ENCODE assay signal across 9 cellular contexts in the genomic region with DNA sequence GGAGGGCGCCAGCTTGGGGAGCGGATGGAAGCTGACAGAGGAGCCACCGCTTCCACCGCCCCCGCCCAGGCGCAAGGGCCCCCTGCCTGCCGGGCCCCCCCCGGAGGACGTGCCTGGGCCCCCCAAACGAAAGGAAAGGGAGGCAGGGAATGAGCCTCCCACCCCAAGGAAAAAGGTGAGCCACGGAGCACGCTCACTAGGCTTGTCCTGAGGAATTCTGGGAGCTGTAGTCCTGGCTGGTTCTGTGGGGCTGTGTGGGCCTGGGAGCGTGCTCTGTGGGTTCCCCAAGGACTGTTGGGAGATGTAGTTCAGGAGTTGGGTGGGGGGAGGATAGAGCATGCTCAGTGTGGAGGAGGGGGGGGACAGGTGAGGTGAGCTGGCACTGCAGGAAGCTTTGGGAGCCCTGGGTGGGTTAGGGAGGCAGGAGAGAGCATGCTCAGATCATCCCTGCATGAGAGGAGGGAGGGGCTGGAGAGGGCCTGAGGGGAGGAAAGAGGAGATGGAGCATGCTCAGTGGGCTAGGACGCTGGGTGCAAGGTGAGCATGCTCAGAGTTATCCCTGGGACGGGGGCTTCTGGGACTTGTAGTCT. TPM values are rescaled to one million over a fixed set of nuclear protein-coding genes. Genes with fewer than 3 reads are reported as not detected.
DNase-seq lines count a peak whose midpoint lies in the region; ATAC-seq and TF ChIP-seq lines count a peak whose summit lies in the region.
"Had no signal": no experiment of that assay in that cellular context is flagged by ENCODE, and none has a peak within 500 bp of the region (broad histone marks: within the 10 kb centered on the region; RNA-seq: fewer than 3 reads in every experiment).

No MANE protein-coding gene starts in this region.

- H3K36me3 ChIP-seq in heart right ventricle (peaks cover 0 to 62% (median 12%) of the 10 kb centered on the region in 9 donors), spleen (peaks cover 0 to 75% (median 27%) of the 10 kb centered on the region in 6 donors)

- H3K27me3 Mint-ChIP-seq in activated T-helper 2 cell treated with anti-CD3 and anti-CD28 coated beads, Interferon-gamma antibody, Interleukin-2, Interleukin-4, amounts not matched to agents 10 μg/mL and 5 μg/mL and 100 μg/mL, durations not matched to agents 14 hours and 24 hours and 36 hours (ENCODE audit: low read depth): no peaks in the 10 kb centered on the region
- H3K27me3 Mint-ChIP-seq: CD4-positive, CD25-positive, alpha-beta regulatory T cell had no signal

- H3K27me3 ChIP-seq in heart right ventricle (no peaks in the 10 kb centered on the region), spleen (replicated peaks in 1 of 7) (no peaks in the 10 kb centered on the region)

- H3K9me3 ChIP-seq in heart right ventricle: no peaks in the 10 kb centered on the region
- no peaks in the 10 kb centered on the region for H3K9me3 ChIP-seq in spleen

- H3K27ac ChIP-seq in heart right ventricle (peak overlapping the region in 2 of 10 donors; percentile 22 to 39), spleen (no peak overlapping the region)

- intact Hi-C loops in activated T-helper 2 cell treated with anti-CD3 and anti-CD28 coated beads, Interferon-gamma antibody, Interleukin-2, Interleukin-4, amounts not matched to agents 10 μg/mL and 5 μg/mL and 100 μg/mL, durations not matched to agents 14 hours and 24 hours and 36 hours (cut with micrococcal nuclease): no loop called here
- intact Hi-C loops in heart right ventricle (cut with DNase I): no loop called here
- intact Hi-C loops in spleen (cut with DNase I; ENCODE audit: low total_unique reads): no loop called here

- TF ChIP-seq CTCF in heart right ventricle (IDR thresholded peaks at IDR 0.05): no peak
- TF ChIP-seq CTCF in spleen (IDR thresholded peaks at IDR 0.05 in 8 of 11, conservative IDR thresholded peaks at IDR 0.05 in 3 of 11): no peak

- ATAC-seq in heart right ventricle (peak in 7 of 8 donors; percentile 4 to 35 (median 18)), HG03175 (IDR thresholded peaks at IDR 0.05; ENCODE audit: unreplicated experiment) (no peak)

- no peak for TF ChIP-seq POLR2A in spleen (IDR thresholded peaks at IDR 0.05)

- WGBS in heart right ventricle, 2 donors: 45 to 49% methylated on average over 15 of the region's 15 CpGs
- WGBS in spleen, 5 donors: 70 to 86% (median 75%) methylated on average over 11 to 15 of the region's 15 CpGs

- H3K36me3 Mint-ChIP-seq in activated T-helper 2 cell treated with anti-CD3 and anti-CD28 coated beads, Interferon-gamma antibody, Interleukin-2, Interleukin-4, amounts not matched to agents 10 μg/mL and 5 μg/mL and 100 μg/mL, durations not matched to agents 14 hours and 24 hours and 36 hours (ENCODE audit: low read depth): peaks cover 22% of the 10 kb centered on the region

- no peak overlapping the region for H3K4me3 ChIP-seq in heart right ventricle
- no peak overlapping the region for H3K4me3 ChIP-seq in spleen

- H3K9me3 Mint-ChIP-seq in activated T-helper 2 cell treated with anti-CD3 and anti-CD28 coated beads, Interferon-gamma antibody, Interleukin-2, Interleukin-4, amounts not matched to agents 10 μg/mL and 5 μg/mL and 100 μg/mL, durations not matched to agents 14 hours and 24 hours and 36 hours: no peaks in the 10 kb centered on the region
- H3K9me3 Mint-ChIP-seq: CD4-positive, CD25-positive, alpha-beta regulatory T cell had no signal

- H3K4me3 Mint-ChIP-seq in activated T-helper 2 cell treated with anti-CD3 and anti-CD28 coated beads, Interferon-gamma antibody, Interleukin-2, Interleukin-4, amounts not matched to agents 10 μg/mL and 5 μg/mL and 100 μg/mL, durations not matched to agents 14 hours and 24 hours and 36 hours (ENCODE audit: low read depth): no peak overlapping the region

- peaks cover 10% of the 10 kb centered on the region for H3K4me1 Mint-ChIP-seq in activated T-helper 2 cell treated with anti-CD3 and anti-CD28 coated beads, Interferon-gamma antibody, Interleukin-2, Interleukin-4, amounts not matched to agents 10 μg/mL and 5 μg/mL and 100 μg/mL, durations not matched to agents 14 hours and 24 hours and 36 hours (ENCODE audit: low read depth)

- H3K27ac Mint-ChIP-seq in activated T-helper 2 cell treated with anti-CD3 and anti-CD28 coated beads, Interferon-gamma antibody, Interleukin-2, Interleukin-4, amounts not matched to agents 10 μg/mL and 5 μg/mL and 100 μg/mL, durations not matched to agents 14 hours and 24 hours and 36 hours: no peak overlapping the region

- peaks cover 0 to 25% (median 12%) of the 10 kb centered on the region in 9 donors for H3K4me1 ChIP-seq in heart right ventricle
- H3K4me1 ChIP-seq in spleen: peaks cover 4 to 29% (median 14%) of the 10 kb centered on the region in 6 donors

- peak; percentile 43 for DNase-seq in activated naive CD4-positive, alpha-beta T cell treated with Interleukin-2 at 50 U/mL for 16 hours
- no peak for DNase-seq in activated naive CD4-positive, alpha-beta T cell (lab: John Stamatoyannopoulos, UW)
- DNase-seq in NCI-H2171 (lab: John Stamatoyannopoulos, UW) (peak; percentile 83), heart right ventricle (peak; percentile 32 to 56), spleen (peak; percentile 83), amniotic stem cell (lab: John Stamatoyannopoulos, UW) (no peak)
- peak; percentile 36 for DNase-seq in activated T-helper 2 cell treated with anti-CD3 and anti-CD28 coated beads, Interferon-gamma antibody, Interleukin-2, Interleukin-4, amounts not matched to agents 10 μg/mL and 5 μg/mL and 100 μg/mL, durations not matched to agents 14 hours and 24 hours and 36 hours (ENCODE audit: low spot score)

RNA-seq across cellular contexts. Expression of a gene that starts 4.5 kb away (rescaled TPM):
- total RNA-seq in activated T-helper 2 cell treated with anti-CD3 and anti-CD28 coated beads, Interferon-gamma antibody, Interleukin-2, Interleukin-4, amounts not matched to agents 10 μg/mL and 5 μg/mL and 100 μg/mL, durations not matched to agents 14 hours and 24 hours and 36 hours: 34.4 and 34.6 TPM in 2 replicates
- 1 to 10 TPM; 4.1 to 8.7 (median 5.8) TPM for total RNA-seq in heart right ventricle
- polyA plus RNA-seq in heart right ventricle: 10 to 100 TPM in 1 of 2 donors, 1 to 10 TPM in 1; 5.4 to 14.1 TPM
- 10 to 100 TPM; 12.4 to 21.0 (median 17.8) TPM for total RNA-seq in spleen
- polyA plus RNA-seq in spleen: 10 to 100 TPM in 1 of 3 donors, 1 to 10 TPM in 2; 4.3 to 24.7 (median 5.5) TPM

RNA-seq across cellular contexts. Expression of a gene that starts 21.0 kb away (rescaled TPM):
- 14.2 and 17.4 TPM in 2 replicates for total RNA-seq in activated T-helper 2 cell treated with anti-CD3 and anti-CD28 coated beads, Interferon-gamma antibody, Interleukin-2, Interleukin-4, amounts not matched to agents 10 μg/mL and 5 μg/mL and 100 μg/mL, durations not matched to agents 14 hours and 24 hours and 36 hours
- 10 to 100 TPM in 8 of 10 donors, 1 to 10 TPM in 2; 7.8 to 19.8 (median 11.4) TPM for total RNA-seq in heart right ventricle
- polyA plus RNA-seq in heart right ventricle: 10 to 100 TPM; 10.1 to 15.4 TPM
- 10 to 100 TPM; 20.7 to 44.8 (median 29.8) TPM for total RNA-seq in spleen
- polyA plus RNA-seq in spleen: 10 to 100 TPM; 22.2 to 26.2 (median 22.5) TPM

RNA-seq across cellular contexts. Expression of a gene that starts 29.7 kb away (rescaled TPM):
- 28.9 TPM in 2 replicates for total RNA-seq in activated T-helper 2 cell treated with anti-CD3 and anti-CD28 coated beads, Interferon-gamma antibody, Interleukin-2, Interleukin-4, amounts not matched to agents 10 μg/mL and 5 μg/mL and 100 μg/mL, durations not matched to agents 14 hours and 24 hours and 36 hours
- total RNA-seq in heart right ventricle (10 to 100 TPM in 2 of 10 donors, 1 to 10 TPM in 8; 7.5 to 11.4 (median 9.2) TPM), spleen (10 to 100 TPM; 10.1 to 24.9 (median 19.8) TPM)
- polyA plus RNA-seq in heart right ventricle (10 to 100 TPM in 1 of 2 donors, 1 to 10 TPM in 1; 5.8 to 11.2 TPM), spleen (10 to 100 TPM in 1 of 3 donors, 1 to 10 TPM in 2; 4.8 to 15.0 (median 8.8) TPM)

RNA-seq across cellular contexts. Expression of a gene that starts 31.5 kb away (rescaled TPM):
- 0.21 and 0.30 TPM in 2 replicates for total RNA-seq in activated T-helper 2 cell treated with anti-CD3 and anti-CD28 coated beads, Interferon-gamma antibody, Interleukin-2, Interleukin-4, amounts not matched to agents 10 μg/mL and 5 μg/mL and 100 μg/mL, durations not matched to agents 14 hours and 24 hours and 36 hours
- total RNA-seq in heart right ventricle (10 to 100 TPM in 9 of 10 donors, 1 to 10 TPM in 1; 8.6 to 28.2 (median 19.9) TPM), spleen (1 to 10 TPM in 5 of 7 donors, under 1 TPM in 1, not detected in 1; 0.68 to 3.3 (median 1.4) TPM)
- polyA plus RNA-seq in heart right ventricle (10 to 100 TPM in 1 of 2 donors, 1 to 10 TPM in 1; 6.5 to 10.4 TPM), spleen (1 to 10 TPM in 2 of 3 donors, under 1 TPM in 1; 0.61 to 1.3 (median 1.1) TPM)
- polyA plus RNA-seq: CD4-positive, CD25-positive, alpha-beta regulatory T cell had no signal

RNA-seq across cellular contexts. Expression of a gene that starts 34.0 kb away (rescaled TPM):
- 26.8 and 27.1 TPM in 2 replicates for total RNA-seq in activated T-helper 2 cell treated with anti-CD3 and anti-CD28 coated beads, Interferon-gamma antibody, Interleukin-2, Interleukin-4, amounts not matched to agents 10 μg/mL and 5 μg/mL and 100 μg/mL, durations not matched to agents 14 hours and 24 hours and 36 hours
- 10 to 100 TPM; 24.2 to 31.3 (median 27.0) TPM for total RNA-seq in heart right ventricle
- 10 to 100 TPM; 30.5 to 68.8 TPM for polyA plus RNA-seq in heart right ventricle
- 10 to 100 TPM; 15.5 to 24.3 (median 21.6) TPM for total RNA-seq in spleen
- 10 to 100 TPM; 35.6 to 38.7 (median 37.8) TPM for polyA plus RNA-seq in spleen

Comparison
In these comparisons a context has a peak if more than half of its experiments do, and no peak if none do; other contexts are left out.
1. DNase-seq: peak in activated naive CD4-positive, alpha-beta T cell treated with Interleukin-2 at 50 U/mL for 16 hours (single experiment), NCI-H2171 (single experiment), activated T-helper 2 cell treated with anti-CD3 and anti-CD28 coated beads, Interferon-gamma antibody, Interleukin-2, Interleukin-4, amounts not matched to agents 10 μg/mL and 5 μg/mL and 100 μg/mL, durations not matched to agents 14 hours and 24 hours and 36 hours (single experiment), heart right ventricle (2 of 2) and spleen (single experiment); none in activated naive CD4-positive, alpha-beta T cell (0 of 4) and amniotic stem cell (single experiment).